ENCODE assay signal across 24 cellular contexts in genomic region chr19:44611812-44612295, GRCh38. TPM values are rescaled to one million over a fixed set of nuclear protein-coding genes. Genes with fewer than 3 reads are reported as not detected.
DNase-seq lines count a peak whose midpoint lies in the region; ATAC-seq and TF ChIP-seq lines count a peak whose summit lies in the region.
"Had no signal": no experiment of that assay in that cellular context is flagged by ENCODE, and none has a peak within 500 bp of the region (broad histone marks: within the 10 kb centered on the region; RNA-seq: fewer than 3 reads in every experiment).

No MANE protein-coding gene starts in this region.

- peaks cover 25% of the 10 kb centered on the region for H3K4me1 ChIP-seq in lower lobe of right lung

- no peaks in the 10 kb centered on the region for H3K36me3 Mint-ChIP-seq in nephron progenitor cell (ENCODE audit: low read depth)

- DNase-seq in DMS153 (lab: John Stamatoyannopoulos, UW) (peak; percentile 94), NCI-H1105 treated with DMSO at 0.1 percent for 48 hours (lab: John Stamatoyannopoulos, UW) (peak; percentile 63), NCI-H774 (lab: John Stamatoyannopoulos, UW) (peak; percentile 97), lower lobe of right lung (peak; percentile 61), RKO (ENCODE audit: low spot score) (no peak), SW480 (ENCODE audit: low spot score) (no peak), nephron progenitor cell (no peak)
- DNase-seq: activated CD4-positive, CD25-positive, alpha-beta regulatory T cell treated with anti-CD3 and anti-CD28 coated beads, Interleukin-2, amount 50 U/mL, for 72 hours; activated CD8-positive, alpha-beta T cell treated with anti-CD3 and anti-CD28 coated beads, Interleukin-2, amount 10 ng/mL, durations not matched to agents 7 days and 5 days; activated naive CD4-positive, alpha-beta T cell treated with anti-CD3 and anti-CD28 coated beads for 36 hours; activated T-cell treated with anti-CD3 and anti-CD28 coated beads, Interleukin-2, amount 50 U/mL, for 4 hours; amygdala; caudate nucleus; H7; heart left ventricle; left ventricle myocardium superior; NCI-H2171 treated with DMSO at 0.1 percent for 48 hours; retina; RPMI8226 had no signal

- no peaks in the 10 kb centered on the region for H3K9me3 ChIP-seq in lower lobe of right lung
- H3K9me3 ChIP-seq: heart left ventricle, neutrophil had no signal

- no peak overlapping the region for H3K27ac Mint-ChIP-seq in nephron progenitor cell
- H3K27ac Mint-ChIP-seq: activated CD8-positive, alpha-beta T cell treated with anti-CD3 and anti-CD28 coated beads, Interleukin-2, amount 10 ng/mL, durations not matched to agents 7 days and 5 days; activated naive CD4-positive, alpha-beta T cell treated with anti-CD3 and anti-CD28 coated beads for 36 hours had no signal

- H3K4me3 Mint-ChIP-seq in nephron progenitor cell: no peak overlapping the region
- H3K4me3 Mint-ChIP-seq: activated CD8-positive, alpha-beta T cell treated with anti-CD3 and anti-CD28 coated beads, Interleukin-2, amount 10 ng/mL, durations not matched to agents 7 days and 5 days; activated naive CD4-positive, alpha-beta T cell treated with anti-CD3 and anti-CD28 coated beads for 36 hours; activated T-cell treated with anti-CD3 and anti-CD28 coated beads, Interleukin-2, amount 50 U/mL, for 4 hours had no signal

- intact Hi-C loops in lower lobe of right lung (cut with DNase I): no loop called here

- H3K4me3 ChIP-seq in lower lobe of right lung: no peak overlapping the region
- H3K4me3 ChIP-seq: heart left ventricle had no signal

- ATAC-seq in lower lobe of right lung: peak; percentile 91 to 92
- ATAC-seq in GM21526 (IDR thresholded peaks at IDR 0.05; ENCODE audit: low FRiP score, unreplicated experiment): no peak
- ATAC-seq: activated CD8-positive, alpha-beta T cell treated with anti-CD3 and anti-CD28 coated beads, Interleukin-2, amount 10 ng/mL, durations not matched to agents 7 days and 5 days; activated T-cell treated with anti-CD3 and anti-CD28 coated beads, Interleukin-2, amount 50 U/mL, for 4 hours; heart left ventricle; left ventricle myocardium superior had no signal

- peaks cover 10% of the 10 kb centered on the region for H3K27me3 Mint-ChIP-seq in nephron progenitor cell (ENCODE audit: low read depth, poor library complexity)

- TF ChIP-seq CTCF in lower lobe of right lung (IDR thresholded peaks at IDR 0.05): no peak
- no peak for TF ChIP-seq CTCF in nephron progenitor cell (IDR thresholded peaks at IDR 0.05)

- H3K27me3 ChIP-seq in lower lobe of right lung (ENCODE audit: low read depth): no peaks in the 10 kb centered on the region
- H3K27me3 ChIP-seq: heart left ventricle, neutrophil had no signal

- H3K27ac ChIP-seq in lower lobe of right lung: peak overlapping the region; percentile 25
- H3K27ac ChIP-seq: heart left ventricle, KMS-11, neutrophil had no signal

- peaks cover 11% of the 10 kb centered on the region for H3K9me3 Mint-ChIP-seq in nephron progenitor cell
- H3K9me3 Mint-ChIP-seq: activated naive CD4-positive, alpha-beta T cell treated with anti-CD3 and anti-CD28 coated beads for 36 hours; activated T-cell treated with anti-CD3 and anti-CD28 coated beads, Interleukin-2, amount 50 U/mL, for 4 hours had no signal

- H3K4me1 Mint-ChIP-seq in nephron progenitor cell: no peaks in the 10 kb centered on the region

- no peaks in the 10 kb centered on the region for H3K36me3 ChIP-seq in lower lobe of right lung
- H3K36me3 ChIP-seq: heart left ventricle, neutrophil had no signal

RNA-seq across cellular contexts. Expression of gene IGSF23, which starts 1.5 kb away (rescaled TPM):
- not detected for total RNA-seq in lower lobe of right lung
- total RNA-seq: activated CD8-positive, alpha-beta T cell treated with anti-CD3 and anti-CD28 coated beads, Interleukin-2, amount 10 ng/mL, durations not matched to agents 7 days and 5 days; activated naive CD4-positive, alpha-beta T cell treated with anti-CD3 and anti-CD28 coated beads for 36 hours; activated T-cell treated with anti-CD3 and anti-CD28 coated beads, Interleukin-2, amount 50 U/mL, for 4 hours; endothelial cell of umbilical vein; H7; left ventricle myocardium superior; mucosa of gallbladder had no signal

RNA-seq across cellular contexts. Expression of gene PVR, which starts 31.9 kb away (rescaled TPM):
- 35.0 TPM for total RNA-seq in lower lobe of right lung

RNA-seq across cellular contexts. Expression of gene CEACAM19, which starts 59.4 kb away (rescaled TPM):
- 7.7 TPM for total RNA-seq in lower lobe of right lung

Comparison
In these comparisons a context has a peak if more than half of its experiments do, and no peak if none do; other contexts are left out.
1. DNase-seq: peak in DMS153 (single experiment), NCI-H1105 treated with DMSO at 0.1 percent for 48 hours (single experiment), NCI-H774 (single experiment) and lower lobe of right lung (single experiment); none in RKO (single experiment), SW480 (single experiment) and nephron progenitor cell (single experiment).